ENCODE assay signal across 1 cellular context in the genomic region with DNA sequence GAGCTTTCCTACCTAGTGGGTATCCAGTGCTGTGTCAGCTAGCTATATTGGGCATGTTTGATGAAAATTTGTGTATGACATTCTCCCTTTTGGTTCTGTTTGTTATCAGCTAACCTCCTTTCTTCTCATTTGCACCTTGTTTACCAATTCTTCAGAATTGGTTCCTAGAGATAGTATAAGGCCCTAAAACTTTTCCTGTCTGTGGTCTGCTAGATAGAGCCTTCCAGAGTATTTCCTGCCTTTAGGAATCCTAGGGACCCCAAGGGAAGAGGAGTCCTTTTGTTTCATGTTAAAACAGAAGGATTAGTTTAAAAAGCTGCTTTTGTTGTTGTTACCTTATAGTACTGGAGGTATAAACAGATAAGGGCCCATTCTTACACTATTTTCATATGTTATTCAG.
TF ChIP-seq lines count a peak whose summit lies in the region.

No MANE protein-coding gene starts in this region.

TF ChIP-seq in K562, 482 proteins besides CTCF, POLR2A, EP300 and RAD21:
- no peak for TF ChIP-seq CBFA2T2 (conservative IDR thresholded peaks at IDR 0.05)
- TF ChIP-seq MAFF (IDR thresholded peaks at IDR 0.05; ENCODE audit: low read length), result no peak
- peak; percentile 53 for TF ChIP-seq TCF3 (CRISPR knock-in tag; IDR thresholded peaks at IDR 0.05)
- TF ChIP-seq CBFA2T3 (IDR thresholded peaks at IDR 0.05), result peak; percentile 63
- TF ChIP-seq HDAC8 (tag; IDR thresholded peaks at IDR 0.05), result no peak
- TF ChIP-seq ARID1B (IDR thresholded peaks at IDR 0.05), result peak; percentile 44; the same call in 1 of the 2 replicates
- 0 out of 2 replicates have a peak, but pooled peaks have one; percentile 2 for TF ChIP-seq ZKSCAN1 (IDR thresholded peaks at IDR 0.05; ENCODE audit: low read depth, low read length)
- no peak for TF ChIP-seq ZNF695 (CRISPR knock-in tag; IDR thresholded peaks at IDR 0.05)
- 0 out of 4 replicates have a peak, but pooled peaks of 1 of the 2 experiments have one; percentile 19 for TF ChIP-seq FOXA3 (CRISPR knock-in tag; conservative IDR thresholded peaks at IDR 0.05 in 1 of 2, IDR thresholded peaks at IDR 0.05 in 1 of 2)
- peak; percentile 35; the same call in 1 of the 2 replicates for TF ChIP-seq TAL1 (IDR thresholded peaks at IDR 0.05)
- TF ChIP-seq PHB (CRISPR knock-in tag; IDR thresholded peaks at IDR 0.05), result no peak
- TF ChIP-seq ZBTB9 (CRISPR knock-in tag; IDR thresholded peaks at IDR 0.05), result no peak
- TF ChIP-seq ID3 (CRISPR knock-in tag; IDR thresholded peaks at IDR 0.05), result no peak
- TF ChIP-seq ID3 (tag; IDR thresholded peaks at IDR 0.05), result 0 out of 2 replicates have a peak, but pooled peaks have one; percentile 18
- TF ChIP-seq SMARCA4 (IDR thresholded peaks at IDR 0.05), result 0 out of 2 replicates have a peak, but pooled peaks have one; percentile 8
- TF ChIP-seq ZNF277 (CRISPR knock-in tag; IDR thresholded peaks at IDR 0.05; ENCODE audit: borderline replicate concordance), result no peak
